2 cellular contexts compared by ENCODE assay signal in genomic region chr11:85771568-85771967, GRCh38.
TF ChIP-seq lines count a peak whose summit lies in the region.

No MANE protein-coding gene starts in this region.

TF ChIP-seq in IMR-90, 13 proteins besides CTCF, POLR2A, EP300 and RAD21:
- no peak for TF ChIP-seq NFE2L2 (IDR thresholded peaks at IDR 0.05; ENCODE audit: low read depth, low read length)
- TF ChIP-seq CHD1 (IDR thresholded peaks at IDR 0.05; ENCODE audit: low read depth, low read length) = no peak
- no peak for TF ChIP-seq MXI1 (IDR thresholded peaks at IDR 0.05; ENCODE audit: borderline replicate concordance, low read depth, low read length)
- no peak for TF ChIP-seq RFX5 (IDR thresholded peaks at IDR 0.05; ENCODE audit: low read depth, low read length)
- TF ChIP-seq FOS (IDR thresholded peaks at IDR 0.05; ENCODE audit: low read depth, low read length) = no peak
- no peak for TF ChIP-seq RCOR1 (IDR thresholded peaks at IDR 0.05; ENCODE audit: insufficient replicate concordance, low read length)
- no peak for TF ChIP-seq CEBPB (IDR thresholded peaks at IDR 0.05; ENCODE audit: low read depth, low read length)
- TF ChIP-seq ELK1 (IDR thresholded peaks at IDR 0.05; ENCODE audit: borderline replicate concordance, low read depth, low read length) = no peak
- TF ChIP-seq USF2 (IDR thresholded peaks at IDR 0.05; ENCODE audit: low read depth, low read length) = no peak
- TF ChIP-seq MAFK (IDR thresholded peaks at IDR 0.05; ENCODE audit: low read depth, low read length) = no peak
- no peak for TF ChIP-seq MAZ (IDR thresholded peaks at IDR 0.05; ENCODE audit: borderline replicate concordance, low read depth, low read length)
- TF ChIP-seq SMC3 (IDR thresholded peaks at IDR 0.05; ENCODE audit: low read depth, low read length) = no peak
- TF ChIP-seq BHLHE40 (IDR thresholded peaks at IDR 0.05; ENCODE audit: low read depth, low read length) = no peak
TF ChIP-seq in IMR-90: peak in this region for 0.

TF ChIP-seq in GM23338, 12 proteins besides CTCF, POLR2A, EP300 and RAD21:
- no peak for TF ChIP-seq JUNB (IDR thresholded peaks at IDR 0.05; ENCODE audit: unreplicated experiment)
- no peak for TF ChIP-seq REST (IDR thresholded peaks at IDR 0.05; ENCODE audit: unreplicated experiment)
- TF ChIP-seq POLR2AphosphoS5 (IDR thresholded peaks at IDR 0.05; ENCODE audit: low read depth) = no peak
- TF ChIP-seq NANOG (IDR thresholded peaks at IDR 0.05; ENCODE audit: borderline replicate concordance) = no peak
- TF ChIP-seq ZNF462 (CRISPR knock-in tag; IDR thresholded peaks at IDR 0.05) = no peak
- no peak for TF ChIP-seq ZNF331 (CRISPR knock-in tag; IDR thresholded peaks at IDR 0.05; ENCODE audit: low read depth)
- no peak for TF ChIP-seq ETS1 (IDR thresholded peaks at IDR 0.05)
- no peak for TF ChIP-seq EZH2phosphoT487 (IDR thresholded peaks at IDR 0.05; ENCODE audit: unreplicated experiment)
- no peak for TF ChIP-seq ZNF114 (CRISPR knock-in tag; IDR thresholded peaks at IDR 0.05)
- TF ChIP-seq EZH2 (IDR thresholded peaks at IDR 0.05; ENCODE audit: low read depth, unreplicated experiment) = no peak
- no peak for TF ChIP-seq STAT1 (IDR thresholded peaks at IDR 0.05; ENCODE audit: unreplicated experiment)
- no peak for TF ChIP-seq CREB1 (CRISPR knock-in tag; IDR thresholded peaks at IDR 0.05; ENCODE audit: low read depth)
